In the genomic region with DNA sequence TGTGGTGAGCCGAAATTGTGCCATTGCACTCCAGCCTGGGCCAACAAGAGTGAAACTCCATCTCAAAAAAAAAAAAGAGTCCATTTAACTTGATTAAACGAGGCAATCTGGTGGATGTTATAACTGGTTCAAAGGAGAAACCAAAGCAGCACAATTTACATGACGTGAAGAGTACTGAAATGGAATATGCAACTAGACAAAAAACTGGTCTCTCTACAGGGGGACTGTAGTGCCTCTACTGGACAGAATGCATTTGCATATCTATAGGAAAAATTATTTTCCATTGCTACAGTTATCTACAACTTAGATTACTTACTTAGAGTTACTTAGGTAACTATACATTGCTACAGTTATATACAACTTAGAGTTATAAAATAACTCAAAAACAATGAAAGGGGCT, we compare ENCODE assay signal across 15 cellular contexts. TPM values are rescaled to one million over a fixed set of nuclear protein-coding genes. Genes with fewer than 3 reads are reported as not detected.
DNase-seq lines count a peak whose midpoint lies in the region; ATAC-seq and TF ChIP-seq lines count a peak whose summit lies in the region.
"Had no signal": no experiment of that assay in that cellular context is flagged by ENCODE, and none has a peak within 500 bp of the region (broad histone marks: within the 10 kb centered on the region; RNA-seq: fewer than 3 reads in every experiment).

No MANE protein-coding gene starts in this region.

- CTCF ChIA-PET in RWPE1 (lab: Yijun Ruan, JAX) = interaction anchor here (0.7 kb wide), 1 partner anchor 70 kb away, joined by 4 read pairs; no protein-coding TSS in a partner anchor

- TF ChIP-seq CTCF in heart left ventricle (IDR thresholded peaks at IDR 0.05) = peak in 9 of 12 donors; percentile 13 to 52 (median 30)
- TF ChIP-seq CTCF in RWPE1 (conservative IDR thresholded peaks at IDR 0.05; ENCODE audit: low read depth) = no peak
- TF ChIP-seq CTCF in esophagus muscularis mucosa (IDR thresholded peaks at IDR 0.05) = peak; percentile 31 to 43 (median 41)
- TF ChIP-seq CTCF in tibial artery (IDR thresholded peaks at IDR 0.05) = peak in 1 of 2 experiments; percentile 36

- DNase-seq in heart left ventricle = no peak
- no peak for DNase-seq in left cardiac atrium
- no peak for DNase-seq in RWPE1 (ENCODE audit: low spot score)
- no peak for DNase-seq in esophagus muscularis mucosa (ENCODE audit: extremely low spot score)
- DNase-seq in tibial artery = no peak
- DNase-seq in NCI-H2227 treated with DMSO at 0.1 percent for 48 hours (lab: John Stamatoyannopoulos, UW) = no peak
- DNase-seq in NCI-H524 (lab: John Stamatoyannopoulos, UW) = no peak
- no peak for DNase-seq in CD1c-positive myeloid dendritic cell (ENCODE audit: extremely low spot score)
- DNase-seq: activated naive CD4-positive, alpha-beta T cell treated with Interleukin-2 at 50 U/mL for 16 hours; CD4-positive, CD25-positive, alpha-beta regulatory T cell; kidney glomerular epithelial cell; NCI-H446 had no signal

- H3K4me3 ChIP-seq in heart left ventricle = no peak overlapping the region
- H3K4me3 ChIP-seq in esophagus muscularis mucosa = no peak overlapping the region
- no peak overlapping the region for H3K4me3 ChIP-seq in tibial artery
- H3K4me3 ChIP-seq: GM12878, SK-N-MC had no signal

- intact Hi-C loops in heart left ventricle (cut with DNase I) (loop anchor here in 2 of 10 donors (1.0 to 10.0 kb wide), 2 partner anchors 34 to 135 kb away; a partner anchor contains a TSS), left cardiac atrium (cut with DNase I) (loop anchor here in 1 of 2 donors (10.0 kb wide), 1 partner anchor 135 kb away; a partner anchor contains a TSS), esophagus muscularis mucosa (cut with DNase I) (no loop called here), tibial artery (cut with DNase I; ENCODE audit: low total_unique reads) (no loop called here)

- no peak for TF ChIP-seq EP300 in esophagus muscularis mucosa (IDR thresholded peaks at IDR 0.05)

- TF ChIP-seq POLR2A in heart left ventricle (IDR thresholded peaks at IDR 0.05) (no peak), esophagus muscularis mucosa (IDR thresholded peaks at IDR 0.05; ENCODE audit: low read depth) (no peak)

- 57 to 63% (median 61%) methylated on average over 3 of the region's 3 CpGs for whole genome bisulfite sequencing in heart left ventricle, 4 donors
- 58% methylated on average over 3 of the region's 3 CpGs for WGBS in esophagus muscularis mucosa

- no peaks in the 10 kb centered on the region for H3K36me3 ChIP-seq in heart left ventricle
- no peaks in the 10 kb centered on the region for H3K36me3 ChIP-seq in esophagus muscularis mucosa
- no peaks in the 10 kb centered on the region for H3K36me3 ChIP-seq in tibial artery

- peaks cover 3 to 76% (median 72%) of the 10 kb centered on the region in 12 donors for H3K4me1 ChIP-seq in heart left ventricle
- H3K4me1 ChIP-seq in esophagus muscularis mucosa = peaks cover 60 to 79% (median 73%) of the 10 kb centered on the region in 4 donors
- H3K4me1 ChIP-seq in tibial artery = peaks cover 0 to 67% (median 54%) of the 10 kb centered on the region in 4 donors

- H3K27me3 ChIP-seq in heart left ventricle (no peaks in the 10 kb centered on the region), esophagus muscularis mucosa (no peaks in the 10 kb centered on the region), tibial artery (no peaks in the 10 kb centered on the region)

- H3K27ac ChIP-seq in heart left ventricle (peak overlapping the region in 11 of 12 donors; percentile 15 to 88 (median 77)), RWPE1 (peak overlapping the region; percentile 94; the same call in 1 of the 2 replicates), esophagus muscularis mucosa (replicated peaks in 1 of 4) (peak overlapping the region in 1 of 4 donors; percentile 15), tibial artery (peak overlapping the region; percentile 59 to 89)
- H3K27ac ChIP-seq: SK-N-MC had no signal

- H3K9me3 ChIP-seq in heart left ventricle (no peaks in the 10 kb centered on the region), esophagus muscularis mucosa (no peaks in the 10 kb centered on the region), tibial artery (no peaks in the 10 kb centered on the region)

- no peak for ATAC-seq in heart left ventricle
- no peak for ATAC-seq in left cardiac atrium
- ATAC-seq: GM12878 had no signal

- POLR2A ChIA-PET in RWPE1 (lab: Yijun Ruan, JAX; ENCODE audit: low non-redundant PET) = no interaction called here

RNA-seq across cellular contexts. Expression of a gene that starts 2.7 kb away (rescaled TPM):
- total RNA-seq in heart left ventricle (100 to 1,000 TPM in 2 of 9 donors, 10 to 100 TPM in 7; 60.2 to 115 (median 82.7) TPM), left cardiac atrium (100 to 1,000 TPM in 1 of 2 donors, 10 to 100 TPM in 1; 89.1 to 107 TPM), esophagus muscularis mucosa (100 to 1,000 TPM in 3 of 4 donors, 10 to 100 TPM in 1; 91.9 to 231 (median 161) TPM)
- polyA plus RNA-seq in heart left ventricle = 10 to 100 TPM; 54.4 to 75.7 TPM

RNA-seq across cellular contexts. Expression of a gene that starts 44.1 kb away (rescaled TPM):
- total RNA-seq in heart left ventricle (not detected), left cardiac atrium (under 1 TPM in 1 of 2 donors, not detected in 1; 0.21 TPM), esophagus muscularis mucosa (1 to 10 TPM in 1 of 4 donors, not detected in 3; 1.0 TPM)
- not detected for polyA plus RNA-seq in heart left ventricle
- total RNA-seq: posterior vena cava had no signal
